In the genomic region with DNA sequence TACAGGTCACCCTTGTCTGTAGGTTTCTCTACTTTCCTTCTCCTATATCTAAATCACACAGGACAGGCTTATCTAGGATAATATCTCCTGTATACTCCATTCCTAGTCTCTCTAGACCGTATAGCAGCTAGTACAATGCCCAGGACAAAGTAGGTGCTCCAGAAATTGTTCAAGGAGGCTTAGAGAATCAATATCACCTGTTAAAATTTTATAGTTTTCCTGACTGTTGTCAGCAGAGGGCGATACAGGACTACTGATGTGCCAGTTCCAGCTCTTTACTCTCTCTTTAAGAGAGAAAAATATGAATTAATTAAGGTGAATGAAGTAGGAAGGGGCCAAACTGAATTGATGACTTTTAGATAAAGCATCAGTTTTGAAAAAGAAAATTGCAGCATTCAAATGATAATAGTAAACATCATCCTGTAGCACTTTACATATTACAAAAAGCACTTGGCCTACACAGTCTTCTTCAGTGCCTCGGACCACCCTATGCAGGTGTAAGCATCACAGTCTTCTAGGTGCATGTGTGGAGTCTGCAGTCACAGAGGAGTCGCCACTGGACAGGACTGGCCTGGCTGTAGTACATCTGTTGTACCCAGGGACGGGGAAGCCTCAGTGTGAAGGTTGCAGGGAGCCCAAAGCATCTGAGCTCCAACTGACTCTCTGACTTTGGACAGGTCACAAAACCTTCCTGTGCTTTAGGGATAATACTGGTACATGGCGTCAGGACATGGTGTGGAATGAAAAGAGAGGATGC, we compare ENCODE assay signal across 8 cellular contexts.
A peak's percentile ranks its signal among the peaks of the same experiment; 100 is the strongest.
DNase-seq lines count a peak whose midpoint lies in the region; ATAC-seq and TF ChIP-seq lines count a peak whose summit lies in the region.

No MANE protein-coding gene starts in this region.

- H3K27ac Mint-ChIP-seq in neural crest cell (ENCODE audit: unreplicated experiment) = no peak overlapping the region

- H3K36me3 ChIP-seq in WERI-Rb-1 = no peaks in the 10 kb centered on the region
- H3K36me3 ChIP-seq in esophagus muscularis mucosa = no peaks in the 10 kb centered on the region

- intact Hi-C loops in esophagus muscularis mucosa (cut with DNase I) = loop anchor here (2.0 to 10.0 kb wide), 3 partner anchors 251 to 801 kb away; a partner anchor contains a TSS

- no peak for TF ChIP-seq POLR2A in esophagus muscularis mucosa (IDR thresholded peaks at IDR 0.05; ENCODE audit: low read depth)

- H3K4me3 Mint-ChIP-seq in neural crest cell = no peak overlapping the region

- H3K36me3 Mint-ChIP-seq in neural crest cell (ENCODE audit: low read depth) = no peaks in the 10 kb centered on the region

- TF ChIP-seq EP300 in esophagus muscularis mucosa (IDR thresholded peaks at IDR 0.05) = no peak

- H3K4me1 Mint-ChIP-seq in neural crest cell = peaks cover 6% of the 10 kb centered on the region

- 38% methylated on average over 6 of the region's 6 CpGs for WGBS in esophagus muscularis mucosa

- H3K4me3 ChIP-seq in WERI-Rb-1 (ENCODE audit: low read depth, low read length) = no peak overlapping the region
- no peak overlapping the region for H3K4me3 ChIP-seq in esophagus muscularis mucosa

- H3K27ac ChIP-seq in 22Rv1 (no peak overlapping the region), WERI-Rb-1 (no peak overlapping the region), esophagus muscularis mucosa (replicated peaks in 1 of 4) (no peak overlapping the region)

- no peaks in the 10 kb centered on the region for H3K9me3 Mint-ChIP-seq in neural crest cell

- H3K27me3 Mint-ChIP-seq in neural crest cell (ENCODE audit: low read depth) = no peaks in the 10 kb centered on the region

- H3K9me3 ChIP-seq in WERI-Rb-1 (ENCODE audit: severe bottlenecking) = no peaks in the 10 kb centered on the region
- no peaks in the 10 kb centered on the region for H3K9me3 ChIP-seq in esophagus muscularis mucosa

- TF ChIP-seq CTCF in 22Rv1 (IDR thresholded peaks at IDR 0.05) = peak; percentile 81
- peak; percentile 46; the same call in 1 of the 2 replicates for TF ChIP-seq CTCF in WERI-Rb-1 (IDR thresholded peaks at IDR 0.05; ENCODE audit: low read depth, low read length)
- peak; percentile 51 to 61 (median 54) for TF ChIP-seq CTCF in esophagus muscularis mucosa (IDR thresholded peaks at IDR 0.05)
- peak; percentile 93 for TF ChIP-seq CTCF in neural crest cell (conservative IDR thresholded peaks at IDR 0.05)

- DNase-seq in ELR (ENCODE audit: low read depth) (peak; percentile 72), NCI-H1436 treated with DMSO at 0.1 percent for 48 hours (lab: John Stamatoyannopoulos, UW) (peak; percentile 6), WERI-Rb-1 (peak; percentile 33), esophagus muscularis mucosa (ENCODE audit: extremely low spot score) (no peak), neural crest cell (ENCODE audit: low read depth, low spot score) (peak; percentile 49)

- no peaks in the 10 kb centered on the region for H3K4me1 ChIP-seq in esophagus muscularis mucosa

- ATAC-seq in HG03520 (IDR thresholded peaks at IDR 0.05; ENCODE audit: unreplicated experiment) = no peak
- no peak for ATAC-seq in HG03432 (IDR thresholded peaks at IDR 0.05; ENCODE audit: unreplicated experiment)

- H3K27me3 ChIP-seq in WERI-Rb-1 (ENCODE audit: insufficient read depth, low read depth, severe bottlenecking) (no peaks in the 10 kb centered on the region), esophagus muscularis mucosa (no peaks in the 10 kb centered on the region)
